9 cellular contexts compared by ENCODE assay signal in the genomic region with DNA sequence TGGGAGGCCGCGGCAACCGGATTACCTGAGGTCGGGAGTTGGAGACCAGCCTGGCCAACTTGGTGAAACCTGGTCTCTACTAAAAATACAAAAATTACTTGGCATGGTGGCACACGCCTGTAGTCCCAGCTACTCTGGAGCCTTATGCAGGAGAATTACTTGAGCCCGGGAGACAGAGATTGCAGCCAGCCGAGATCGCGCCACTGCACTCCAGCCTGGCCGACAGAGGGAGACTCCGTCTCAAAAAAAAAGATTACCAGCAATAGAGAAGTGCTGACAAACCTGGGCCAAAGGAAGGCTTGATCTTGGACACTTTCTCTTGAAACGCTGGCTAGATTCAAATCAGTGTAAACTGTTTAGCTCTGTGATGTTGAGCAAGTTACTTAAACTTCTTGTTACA. TPM values are rescaled to one million over a fixed set of nuclear protein-coding genes. Genes with fewer than 3 reads are reported as not detected.
DNase-seq lines count a peak whose midpoint lies in the region; ATAC-seq, FAIRE-seq and TF ChIP-seq lines count a peak whose summit lies in the region.
"Had no signal": no experiment of that assay in that cellular context is flagged by ENCODE, and none has a peak within 500 bp of the region (broad histone marks: within the 10 kb centered on the region; RNA-seq: fewer than 3 reads in every experiment).

No MANE protein-coding gene starts in this region.

- no peaks in the 10 kb centered on the region for H3K9me3 Mint-ChIP-seq in naive thymus-derived CD4-positive, alpha-beta T cell

- H3K27ac Mint-ChIP-seq in naive thymus-derived CD4-positive, alpha-beta T cell: peak overlapping the region in 4 of 9 donors; percentile 43 to 76 (median 50)

- no peak overlapping the region for H3K27ac ChIP-seq in naive thymus-derived CD4-positive, alpha-beta T cell (ENCODE audit: low read depth, low read length)

- no peaks in the 10 kb centered on the region for H3K9me3 ChIP-seq in naive thymus-derived CD4-positive, alpha-beta T cell (ENCODE audit: control insufficient read depth in 2 of 3, low read length in 3 of 3)

- H3K4me1 Mint-ChIP-seq in naive thymus-derived CD4-positive, alpha-beta T cell: peaks cover 7 to 39% (median 21%) of the 10 kb centered on the region in 7 donors

- peaks cover 0 to 6% of the 10 kb centered on the region in 2 donors for H3K4me1 ChIP-seq in naive thymus-derived CD4-positive, alpha-beta T cell (ENCODE audit: control insufficient read depth in 2 of 2, insufficient read depth in 2 of 2, low read length in 2 of 2)

- peak; percentile 16 for TF ChIP-seq CTCF in NB4 (IDR thresholded peaks at IDR 0.05; ENCODE audit: low read depth, low read length)
- TF ChIP-seq CTCF in choroid plexus epithelial cell (conservative IDR thresholded peaks at IDR 0.05; ENCODE audit: low read depth, low read length): peak; percentile 76

- TF ChIP-seq POLR2A in NB4 (IDR thresholded peaks at IDR 0.05; ENCODE audit: extremely low read depth, insufficient read length): no peak
- TF ChIP-seq POLR2A in GM12891 (IDR thresholded peaks at IDR 0.05; ENCODE audit: low read depth, low read length): no peak

- DNase-seq in GF-D8 (lab: John Stamatoyannopoulos, UW) (peak; percentile 3), NB4 (ENCODE audit: low read depth) (no peak), choroid plexus epithelial cell (ENCODE audit: low read depth) (peak; percentile 58), GDM1 (lab: John Stamatoyannopoulos, UW) (no peak), HPDE6-E6E7 (ENCODE audit: extremely low spot score) (no peak), NCI-H1048 (lab: John Stamatoyannopoulos, UW) (no peak), GM12891 (ENCODE audit: insufficient read length, low spot score) (no peak)
- DNase-seq in naive thymus-derived CD4-positive, alpha-beta T cell: peak in 5 of 9 donors; percentile 36 to 68 (median 50)

- CTCF ChIA-PET in naive thymus-derived CD4-positive, alpha-beta T cell (lab: Charles Lee): interaction anchor here (0.7 to 3.3 kb wide), 5 partner anchors 10 to 366 kb away, joined by 4 to 33 read pairs (median 8); no protein-coding TSS in a partner anchor

- peaks cover 27 to 60% (median 37%) of the 10 kb centered on the region in 5 donors for H3K27me3 Mint-ChIP-seq in naive thymus-derived CD4-positive, alpha-beta T cell

- H3K27me3 ChIP-seq in naive thymus-derived CD4-positive, alpha-beta T cell (ENCODE audit: control insufficient read depth in 2 of 2, insufficient read depth in 2 of 2, low read length in 2 of 2): peaks cover 0 to 12% of the 10 kb centered on the region in 2 donors

- H3K4me3 Mint-ChIP-seq in naive thymus-derived CD4-positive, alpha-beta T cell: peak overlapping the region in 6 of 10 donors; percentile 1 to 65 (median 29)

- H3K4me3 ChIP-seq in NB4 (ENCODE audit: low read depth, low read length) (no peak overlapping the region), choroid plexus epithelial cell (ENCODE audit: low read depth, low read length) (no peak overlapping the region)
- no peak overlapping the region for H3K4me3 ChIP-seq in naive thymus-derived CD4-positive, alpha-beta T cell (ENCODE audit: low read length)

- peak; percentile 63 for ATAC-seq in naive thymus-derived CD4-positive, alpha-beta T cell

- H3K36me3 Mint-ChIP-seq in naive thymus-derived CD4-positive, alpha-beta T cell: no peaks in the 10 kb centered on the region

- no peaks in the 10 kb centered on the region for H3K36me3 ChIP-seq in naive thymus-derived CD4-positive, alpha-beta T cell (ENCODE audit: control insufficient read depth in 2 of 3, insufficient read depth in 3 of 3, low read length in 3 of 3)

- intact Hi-C loops in naive thymus-derived CD4-positive, alpha-beta T cell (cut with micrococcal nuclease): loop anchor here (1.0 to 5.0 kb wide), 6 partner anchors 8 to 113 kb away; partner anchors contain the start of genes MT1X (in 1 of the 2) and NUP93 (in 1 of the 2)

- POLR2A ChIA-PET in naive thymus-derived CD4-positive, alpha-beta T cell (lab: Charles Lee): no interaction called here

- FAIRE-seq in GM12891 (lab: Jason Lieb, UNC): no peak

TF ChIP-seq in GM12891, 5 proteins besides CTCF, POLR2A, EP300 and RAD21:
- TF ChIP-seq POLR2AphosphoS5 (IDR thresholded peaks at IDR 0.05; ENCODE audit: low read depth, low read length) (no peak), SPI1 (IDR thresholded peaks at IDR 0.05; ENCODE audit: low read depth, low read length) (no peak), PAX5 (IDR thresholded peaks at IDR 0.05; ENCODE audit: insufficient read depth, low read length, severe bottlenecking) (no peak), TAF1 (IDR thresholded peaks at IDR 0.05; ENCODE audit: low read depth, low read length) (no peak), POU2F2 (IDR thresholded peaks at IDR 0.05; ENCODE audit: low read depth, low read length) (no peak)

RNA-seq across cellular contexts. Expression of gene MT1H, which starts 4.3 kb away (rescaled TPM):
- total RNA-seq in naive thymus-derived CD4-positive, alpha-beta T cell: 1 to 10 TPM in 1 of 5 experiments, not detected in 4; 1.6 TPM
- polyA plus RNA-seq in naive thymus-derived CD4-positive, alpha-beta T cell: not detected
- polyA plus RNA-seq in GM12891 (2012; ENCODE audit: low read depth, missing spikeins): not detected

RNA-seq across cellular contexts. Expression of gene MT1G, which starts 6.1 kb away (rescaled TPM):
- 10 to 100 TPM in 1 of 5 experiments, 1 to 10 TPM in 1, not detected in 3; 1.2 to 36.1 TPM for total RNA-seq in naive thymus-derived CD4-positive, alpha-beta T cell
- polyA plus RNA-seq in naive thymus-derived CD4-positive, alpha-beta T cell: not detected
- 0.36 TPM for polyA plus RNA-seq in GM12891 (2012; ENCODE audit: low read depth, missing spikeins)

RNA-seq across cellular contexts. Expression of gene MT1X, which starts 8.4 kb away (rescaled TPM):
- total RNA-seq in naive thymus-derived CD4-positive, alpha-beta T cell: 10 to 100 TPM; 15.0 to 70.7 (median 25.9) TPM
- polyA plus RNA-seq in naive thymus-derived CD4-positive, alpha-beta T cell: 100 to 1,000 TPM; 133 to 157 TPM
- 4.5 TPM for polyA plus RNA-seq in GM12891 (2012; ENCODE audit: low read depth, missing spikeins)

RNA-seq across cellular contexts. Expression of gene MT1F, which starts 16.2 kb away (rescaled TPM):
- 10 to 100 TPM in 1 of 5 experiments, 1 to 10 TPM in 4; 5.6 to 20.6 (median 8.7) TPM for total RNA-seq in naive thymus-derived CD4-positive, alpha-beta T cell
- polyA plus RNA-seq in naive thymus-derived CD4-positive, alpha-beta T cell: 10 to 100 TPM; 22.1 to 42.4 TPM
- not detected for polyA plus RNA-seq in GM12891 (2012; ENCODE audit: low read depth, missing spikeins)

RNA-seq across cellular contexts. Expression of gene MT1B, which starts 22.2 kb away (rescaled TPM):
- not detected for total RNA-seq in naive thymus-derived CD4-positive, alpha-beta T cell
- polyA plus RNA-seq in naive thymus-derived CD4-positive, alpha-beta T cell: not detected
- polyA plus RNA-seq in GM12891 (2012; ENCODE audit: low read depth, missing spikeins): not detected
- total RNA-seq: subcutaneous adipose tissue had no signal

Comparison
In these comparisons a context has a peak if more than half of its experiments do, and no peak if none do; other contexts are left out.
1. DNase-seq: peak in GF-D8 (single experiment), choroid plexus epithelial cell (single experiment) and naive thymus-derived CD4-positive, alpha-beta T cell (5 of 9); none in NB4 (single experiment), GDM1 (single experiment), HPDE6-E6E7 (single experiment), NCI-H1048 (single experiment) and GM12891 (single experiment).